Comparison of ENCODE assay signal across 11 cellular contexts in the genomic region with DNA sequence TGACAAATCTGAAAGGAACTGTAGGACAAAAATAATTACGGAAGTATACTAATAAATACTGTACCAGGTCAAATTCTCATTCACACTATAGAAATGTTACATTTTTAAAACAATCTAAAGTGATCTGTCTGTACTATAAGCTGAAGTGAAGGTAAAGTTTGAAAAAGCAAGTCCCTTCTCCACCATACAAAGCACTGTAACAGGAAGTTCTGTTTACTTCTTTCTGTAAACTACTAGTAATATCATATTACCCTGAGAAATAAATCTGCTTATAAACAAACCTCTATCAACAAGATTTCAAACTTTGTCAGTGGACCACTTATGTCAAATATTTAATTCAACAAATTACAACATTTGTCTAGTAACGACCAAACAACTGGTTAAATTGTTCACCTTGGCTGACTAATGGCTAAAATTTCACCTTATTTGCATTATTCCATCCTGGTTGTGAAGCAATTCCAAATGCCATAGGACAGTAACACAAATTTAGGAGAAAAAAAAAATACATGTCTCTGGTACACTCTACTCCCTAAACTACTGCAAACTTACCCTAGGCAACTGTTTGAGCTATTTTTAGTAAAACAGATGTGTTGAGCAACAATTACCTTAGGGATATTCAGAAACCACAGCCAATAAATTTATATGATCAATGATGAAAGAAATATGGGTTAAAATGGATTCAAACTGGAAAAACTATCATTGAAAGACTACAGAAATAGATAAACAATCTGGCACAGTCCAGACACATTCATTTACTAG.
DNase-seq lines count a peak whose midpoint lies in the region; ATAC-seq and TF ChIP-seq lines count a peak whose summit lies in the region.
"Had no signal": no experiment of that assay in that cellular context is flagged by ENCODE, and none has a peak within 500 bp of the region (broad histone marks: within the 10 kb centered on the region; RNA-seq: fewer than 3 reads in every experiment).

No MANE protein-coding gene starts in this region.

- H3K4me3 Mint-ChIP-seq in immature natural killer cell: peak overlapping the region in 3 of 5 donors; percentile 29 to 36 (median 31)

- H3K9ac ChIP-seq in SU-DHL-6 (ENCODE audit: low read length): peak overlapping the region; percentile 5; the same call in 1 of the 2 replicates

- no peak for TF ChIP-seq CTCF in cardiac muscle cell (IDR thresholded peaks at IDR 0.05; ENCODE audit: low read depth, low read length)
- TF ChIP-seq CTCF in SU-DHL-6 (IDR thresholded peaks at IDR 0.05; ENCODE audit: insufficient read depth, low read length, poor library complexity, severe bottlenecking): no peak
- no peak for TF ChIP-seq CTCF in upper lobe of right lung (IDR thresholded peaks at IDR 0.05)

- H2AFZ ChIP-seq in SU-DHL-6 (ENCODE audit: low read depth, low read length, severe bottlenecking): no peak overlapping the region

- H3K9me3 Mint-ChIP-seq in immature natural killer cell: no peaks in the 10 kb centered on the region

- no peak for DNase-seq in cardiac muscle cell (ENCODE audit: low read depth in 1 of 2, low spot score in 1 of 2)
- no peak for DNase-seq in Right ventricle myocardium inferior (ENCODE audit: missing footprints)
- DNase-seq in immature natural killer cell: no peak
- no peak for DNase-seq in upper lobe of right lung
- DNase-seq in anterior cingulate cortex (lab: John Stamatoyannopoulos, UW): no peak
- DNase-seq: activated CD8-positive, alpha-beta memory T cell treated with anti-CD3 and anti-CD28 coated beads, Interleukin-2, amount 50 U/mL, for 4 hours; NCI-H1694 treated with DMSO at 0.1 percent for 48 hours; sigmoid colon had no signal

- intact Hi-C loops in Right ventricle myocardium inferior (cut with DNase I) (no loop called here), upper lobe of right lung (cut with DNase I) (no loop called here)

- no peaks in the 10 kb centered on the region for H3K9me2 ChIP-seq in SU-DHL-6 (replicated peaks; ENCODE audit: insufficient read depth, low read length)

- H3K9me3 ChIP-seq in cardiac muscle cell (ENCODE audit: low read depth) (no peaks in the 10 kb centered on the region), SU-DHL-6 (ENCODE audit: insufficient read depth, low read length) (no peaks in the 10 kb centered on the region), upper lobe of right lung (no peaks in the 10 kb centered on the region)
- H3K9me3 ChIP-seq: sigmoid colon had no signal

- H3K36me3 Mint-ChIP-seq in immature natural killer cell: peaks cover 7 to 14% (median 8%) of the 10 kb centered on the region in 3 donors

- H3K4me2 ChIP-seq in SU-DHL-6 (ENCODE audit: low read depth, low read length, poor library complexity, severe bottlenecking): peak overlapping the region; percentile 100

- H3K79me2 ChIP-seq in SU-DHL-6 (ENCODE audit: insufficient read depth, low read length): peaks cover 99% of the 10 kb centered on the region

- H3K4me1 Mint-ChIP-seq in immature natural killer cell: peaks cover 59 to 93% of the 10 kb centered on the region in 2 donors

- H3K27ac ChIP-seq in cardiac muscle cell (peak overlapping the region; percentile 5), SU-DHL-6 (ENCODE audit: low read depth, low read length) (peak overlapping the region; percentile 95), upper lobe of right lung (peak overlapping the region; percentile 14)

- peaks cover 6% of the 10 kb centered on the region for H4K20me1 ChIP-seq in SU-DHL-6 (ENCODE audit: low read depth, low read length)

- peaks cover 12% of the 10 kb centered on the region for H3K36me3 ChIP-seq in cardiac muscle cell
- peaks cover 7% of the 10 kb centered on the region for H3K36me3 ChIP-seq in SU-DHL-6 (ENCODE audit: low read length)
- H3K36me3 ChIP-seq in upper lobe of right lung: no peaks in the 10 kb centered on the region
- H3K36me3 ChIP-seq: sigmoid colon had no signal

- no peaks in the 10 kb centered on the region for H3K27me3 ChIP-seq in cardiac muscle cell
- H3K27me3 ChIP-seq in SU-DHL-6 (ENCODE audit: low read length): no peaks in the 10 kb centered on the region
- no peaks in the 10 kb centered on the region for H3K27me3 ChIP-seq in upper lobe of right lung
- H3K27me3 ChIP-seq: sigmoid colon had no signal

- H3K4me3 ChIP-seq in cardiac muscle cell (no peak overlapping the region), SU-DHL-6 (ENCODE audit: insufficient read depth, low read length, poor library complexity, severe bottlenecking) (peak overlapping the region; percentile 35), upper lobe of right lung (no peak overlapping the region)
- H3K4me3 ChIP-seq: sigmoid colon had no signal

- H3K4me1 ChIP-seq in cardiac muscle cell (ENCODE audit: low read depth): peaks cover 33% of the 10 kb centered on the region
- H3K4me1 ChIP-seq in upper lobe of right lung: peaks cover 91% of the 10 kb centered on the region

- peaks cover 0 to 9% (median 4%) of the 10 kb centered on the region in 3 donors for H3K27me3 Mint-ChIP-seq in immature natural killer cell (ENCODE audit: low read depth in 3 of 3)

- H3K27ac Mint-ChIP-seq in immature natural killer cell: peak overlapping the region in 3 of 6 donors; percentile 23 to 37 (median 30)

- peaks cover 69% of the 10 kb centered on the region for H3F3A ChIP-seq in SU-DHL-6 (ENCODE audit: insufficient read depth)

- no peak for ATAC-seq in Right ventricle myocardium inferior
- no peak for ATAC-seq in upper lobe of right lung
- ATAC-seq in GM18868 (IDR thresholded peaks at IDR 0.05; ENCODE audit: unreplicated experiment): no peak
- ATAC-seq in GM21576 (IDR thresholded peaks at IDR 0.05; ENCODE audit: unreplicated experiment): no peak

Comparison
In these comparisons a context has a peak if more than half of its experiments do, and no peak if none do; other contexts are left out.
1. H3K27ac ChIP-seq: peak in every context shown above with its lines; median percentile 95 in SU-DHL-6; 14 in upper lobe of right lung; 5 in cardiac muscle cell.